ENCODE assay signal across 9 cellular contexts in the genomic region with DNA sequence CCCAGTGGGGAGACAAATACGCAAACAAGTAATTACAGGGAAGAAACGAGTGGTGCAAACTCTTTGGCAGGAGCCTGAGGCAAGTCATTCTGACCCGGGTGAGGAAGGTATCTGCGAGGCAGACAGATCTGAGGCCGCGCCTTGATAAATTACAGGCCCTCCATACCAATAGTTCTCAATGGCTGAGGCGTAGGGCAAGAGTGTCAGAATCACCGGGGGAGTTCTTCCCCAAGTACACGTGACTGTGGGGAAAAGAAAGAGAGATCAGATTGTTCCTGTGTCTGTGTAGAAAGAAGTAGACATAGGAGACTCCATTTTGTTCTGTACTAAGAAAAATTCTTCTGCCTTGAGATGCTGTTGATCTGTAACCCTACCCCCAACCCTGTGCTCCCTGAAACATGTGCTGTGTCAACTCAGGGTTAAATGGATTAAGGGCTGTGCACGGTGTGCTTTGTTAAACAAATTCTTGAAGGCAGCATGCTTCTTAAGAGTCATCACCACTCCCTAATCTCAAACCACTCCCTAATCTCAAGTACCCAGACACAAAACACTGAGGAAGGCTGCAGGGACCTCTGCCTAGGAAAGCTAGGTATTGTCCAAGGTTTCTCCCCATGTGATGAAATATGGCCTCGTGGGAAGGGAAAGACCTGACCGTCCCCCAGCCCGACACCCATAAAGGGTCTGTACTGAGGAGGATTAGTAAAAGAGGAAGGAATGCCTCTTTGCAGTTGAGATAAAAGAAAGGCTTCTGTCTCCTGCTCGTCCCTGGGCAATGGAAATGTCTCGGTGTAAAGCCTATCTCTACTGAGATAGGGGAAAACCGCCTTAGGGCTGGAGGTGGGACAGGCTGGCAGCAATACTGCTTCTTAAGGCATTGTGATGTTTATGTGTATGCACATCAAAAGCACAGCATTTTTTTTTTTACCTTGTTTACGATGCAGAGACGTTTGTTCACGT. TPM values are rescaled to one million over a fixed set of nuclear protein-coding genes. Genes with fewer than 3 reads are reported as not detected.
A peak's percentile ranks its signal among the peaks of the same experiment; 100 is the strongest.
DNase-seq lines count a peak whose midpoint lies in the region; ATAC-seq and TF ChIP-seq lines count a peak whose summit lies in the region.
"Not testable (repeated sequence)": the region's sequence is repeated elsewhere in the genome, so short reads cannot be mapped to it uniquely, and the experiment has no call there.
"Had no signal": no experiment of that assay in that cellular context is flagged by ENCODE, and none has a peak within 500 bp of the region (broad histone marks: within the 10 kb centered on the region; RNA-seq: fewer than 3 reads in every experiment).

No MANE protein-coding gene starts in this region.

- H3K27ac ChIP-seq in BLaER1: not testable (repeated sequence)
- H3K27ac ChIP-seq in HUES6 (ENCODE audit: low read depth, low read length) (peak overlapping the region; percentile 72; the same call in 1 of the 2 replicates), Panc1 (ENCODE audit: low read length) (peak overlapping the region; percentile 60), caudate nucleus (ENCODE audit: low read depth, low read length) (peak overlapping the region; percentile 75), right atrium auricular region (peak overlapping the region; percentile 77 to 87)

- not testable (repeated sequence) for H3K27me3 Mint-ChIP-seq in activated CD8-positive, alpha-beta memory T cell treated with anti-CD3 and anti-CD28 coated beads, Interleukin-2, amount 10 ng/mL, durations not matched to agents 7 days and 5 days; natural killer cell (ENCODE audit: low read depth in 2 of 2)
- H3K27me3 Mint-ChIP-seq in stimulated activated memory B cell treated with anti-CD40 and anti-IgM and Interleukin-4, amounts not matched to agents 10 μg/mL and 1 μg/mL and 100 μg/mL, for 72 hours: peaks cover 10% of the 10 kb centered on the region

- H3K4me2 ChIP-seq in BLaER1: peak overlapping the region; percentile 93

- H3K4me1 ChIP-seq in BLaER1 (peaks cover 33% of the 10 kb centered on the region), HUES6 (ENCODE audit: control insufficient read depth, insufficient read depth, low read length) (peaks cover 18% of the 10 kb centered on the region), right atrium auricular region (peaks cover 0 to 15% of the 10 kb centered on the region in 2 donors)
- not testable (repeated sequence) for H3K4me1 ChIP-seq in Panc1 (ENCODE audit: control insufficient read depth, insufficient read depth, low read length)

- H3K27me3 ChIP-seq in BLaER1; HUES6 (ENCODE audit: control insufficient read depth, insufficient read depth, low read length); Panc1 (ENCODE audit: control insufficient read depth, insufficient read depth, low read length); right atrium auricular region: not testable (repeated sequence)

- peak overlapping the region; percentile 88 for H3K4me3 Mint-ChIP-seq in activated CD8-positive, alpha-beta memory T cell treated with anti-CD3 and anti-CD28 coated beads, Interleukin-2, amount 10 ng/mL, durations not matched to agents 7 days and 5 days
- peak overlapping the region; percentile 95 for H3K4me3 Mint-ChIP-seq in natural killer cell
- H3K4me3 Mint-ChIP-seq in stimulated activated memory B cell treated with anti-CD40 and anti-IgM and Interleukin-4, amounts not matched to agents 10 μg/mL and 1 μg/mL and 100 μg/mL, for 72 hours: peak overlapping the region; percentile 96

- H3K27ac Mint-ChIP-seq in activated CD8-positive, alpha-beta memory T cell treated with anti-CD3 and anti-CD28 coated beads, Interleukin-2, amount 10 ng/mL, durations not matched to agents 7 days and 5 days: peak overlapping the region; percentile 95
- peak overlapping the region; percentile 96 to 97 for H3K27ac Mint-ChIP-seq in natural killer cell
- H3K27ac Mint-ChIP-seq in stimulated activated memory B cell treated with anti-CD40 and anti-IgM and Interleukin-4, amounts not matched to agents 10 μg/mL and 1 μg/mL and 100 μg/mL, for 72 hours: peak overlapping the region; percentile 86

- H3K9me3 ChIP-seq in BLaER1; HUES6 (ENCODE audit: control insufficient read depth, insufficient read depth, low read depth, low read length); Panc1 (ENCODE audit: control insufficient read depth, insufficient read depth, low read depth, low read length); right atrium auricular region: not testable (repeated sequence)

- CTCF ChIA-PET in Panc1 (lab: Charles Lee): interaction anchor here (1.1 to 1.5 kb wide), 3 partner anchors 9 to 84 kb away, joined by 3 to 7 read pairs (median 5); no protein-coding TSS in a partner anchor
- CTCF ChIA-PET in activated CD8-positive, alpha-beta memory T cell treated with anti-CD3 and anti-CD28 coated beads, Interleukin-2, amount 10 ng/mL, durations not matched to agents 7 days and 5 days (lab: Charles Lee): interaction anchor here (0.9 to 7.2 kb wide), 9 partner anchors 9 to 149 kb away, joined by 3 to 66 read pairs (median 7); partner anchors contain the start of gene TMUB1

- not testable (repeated sequence) for H4K20me1 ChIP-seq in BLaER1

- H3K9ac ChIP-seq in BLaER1: not testable (repeated sequence)
- H3K9ac ChIP-seq in HUES6 (ENCODE audit: low read length): peak overlapping the region; percentile 74

- not testable (repeated sequence) for H3K4me3 ChIP-seq in BLaER1
- H3K4me3 ChIP-seq in HUES6 (ENCODE audit: low read depth, low read length) (peak overlapping the region; percentile 64), Panc1 (ENCODE audit: low read depth in 2 of 2, low read length in 2 of 2) (peak overlapping the region; percentile 73 to 79; a peak in 3 of 4 replicates), right atrium auricular region (peak overlapping the region in 1 of 2 donors; percentile 57)

- H3K36me3 Mint-ChIP-seq in activated CD8-positive, alpha-beta memory T cell treated with anti-CD3 and anti-CD28 coated beads, Interleukin-2, amount 10 ng/mL, durations not matched to agents 7 days and 5 days; natural killer cell; stimulated activated memory B cell treated with anti-CD40 and anti-IgM and Interleukin-4, amounts not matched to agents 10 μg/mL and 1 μg/mL and 100 μg/mL, for 72 hours: not testable (repeated sequence)

- POLR2A ChIA-PET in Panc1 (lab: Charles Lee): not testable (repeated sequence)

- intact Hi-C loops in Panc1 (cut with micrococcal nuclease; ENCODE audit: unreplicated experiment); natural killer cell (cut with micrococcal nuclease): not testable (repeated sequence)

- H3K36me3 ChIP-seq in BLaER1: 0 out of 2 replicates have a peak, but pooled peaks cover 10% of the 10 kb centered on the region
- H3K36me3 ChIP-seq in HUES6 (ENCODE audit: control insufficient read depth, insufficient read depth, low read length); Panc1 (ENCODE audit: control insufficient read depth, insufficient read depth, low read length); right atrium auricular region: not testable (repeated sequence)

- H3K9me3 Mint-ChIP-seq in activated CD8-positive, alpha-beta memory T cell treated with anti-CD3 and anti-CD28 coated beads, Interleukin-2, amount 10 ng/mL, durations not matched to agents 7 days and 5 days (ENCODE audit: low read depth); natural killer cell; stimulated activated memory B cell treated with anti-CD40 and anti-IgM and Interleukin-4, amounts not matched to agents 10 μg/mL and 1 μg/mL and 100 μg/mL, for 72 hours: not testable (repeated sequence)

- BruUV-seq in Panc1 (replicated peaks; lab: Mats Ljungman, UMichigan): not testable (repeated sequence)

- H3K4me1 Mint-ChIP-seq in activated CD8-positive, alpha-beta memory T cell treated with anti-CD3 and anti-CD28 coated beads, Interleukin-2, amount 10 ng/mL, durations not matched to agents 7 days and 5 days: peaks cover 20% of the 10 kb centered on the region
- H3K4me1 Mint-ChIP-seq in natural killer cell: peaks cover 15 to 16% of the 10 kb centered on the region in 2 donors
- peaks cover 22% of the 10 kb centered on the region for H3K4me1 Mint-ChIP-seq in stimulated activated memory B cell treated with anti-CD40 and anti-IgM and Interleukin-4, amounts not matched to agents 10 μg/mL and 1 μg/mL and 100 μg/mL, for 72 hours

- DNase-seq in Panc1 (ENCODE audit: low read depth, low spot score); activated CD8-positive, alpha-beta memory T cell treated with anti-CD3 and anti-CD28 coated beads, Interleukin-2, amount 10 ng/mL, durations not matched to agents 7 days and 5 days; caudate nucleus (lab: John Stamatoyannopoulos, UW); right atrium auricular region (ENCODE audit: low spot score); natural killer cell: not testable (repeated sequence)

- in situ Hi-C loops in Panc1 (cut with HindIII; ENCODE audit: low pct_unique_long_range_greater_than_20kb, low sequenced_read_pairs): not testable (repeated sequence)

- not testable (repeated sequence) for ATAC-seq in Panc1; activated CD8-positive, alpha-beta memory T cell treated with anti-CD3 and anti-CD28 coated beads, Interleukin-2, amount 10 ng/mL, durations not matched to agents 7 days and 5 days; natural killer cell; stimulated activated memory B cell treated with anti-CD40 and anti-IgM and Interleukin-4, amounts not matched to agents 10 μg/mL and 1 μg/mL and 100 μg/mL, for 72 hours

- TF ChIP-seq CTCF in Panc1 (IDR thresholded peaks at IDR 0.05); right atrium auricular region (IDR thresholded peaks at IDR 0.05); natural killer cell (IDR thresholded peaks at IDR 0.05): not testable (repeated sequence)

RNA-seq across cellular contexts. Expression of gene ABCB8, which starts 1.2 kb away (rescaled TPM):
- total RNA-seq in Panc1 (2021; ENCODE audit: unreplicated experiment) (49.8 TPM), right atrium auricular region (10 to 100 TPM; 11.9 to 20.6 TPM), natural killer cell (10 to 100 TPM; 50.6 to 60.5 (median 53.7) TPM)
- polyA plus RNA-seq in Panc1 (2012; ENCODE audit: insufficient read length): 52.3 TPM
- total RNA-seq in activated CD8-positive, alpha-beta memory T cell treated with anti-CD3 and anti-CD28 coated beads, Interleukin-2, amount 10 ng/mL, durations not matched to agents 7 days and 5 days: 10 to 100 TPM; 50.3 to 52.4 TPM

RNA-seq across cellular contexts. Expression of gene ATG9B, which starts 2.8 kb away (rescaled TPM):
- total RNA-seq in Panc1 (2021; ENCODE audit: unreplicated experiment) (0.98 TPM), right atrium auricular region (not detected), natural killer cell (1 to 10 TPM; 4.4 to 4.6 (median 4.5) TPM)
- 1.6 TPM for polyA plus RNA-seq in Panc1 (2012; ENCODE audit: insufficient read length)
- total RNA-seq in activated CD8-positive, alpha-beta memory T cell treated with anti-CD3 and anti-CD28 coated beads, Interleukin-2, amount 10 ng/mL, durations not matched to agents 7 days and 5 days: 1 to 10 TPM; 2.3 to 3.4 TPM
- total RNA-seq: liver had no signal

RNA-seq across cellular contexts. Expression of gene ASIC3, which starts 21.3 kb away (rescaled TPM):
- total RNA-seq in Panc1 (2021; ENCODE audit: unreplicated experiment) (1.3 TPM), right atrium auricular region (1 to 10 TPM; 1.1 to 1.2 TPM), natural killer cell (1 to 10 TPM; 5.7 to 7.9 (median 5.9) TPM)
- polyA plus RNA-seq in Panc1 (2012; ENCODE audit: insufficient read length): 1.7 TPM
- 1 to 10 TPM; 3.9 to 5.3 TPM for total RNA-seq in activated CD8-positive, alpha-beta memory T cell treated with anti-CD3 and anti-CD28 coated beads, Interleukin-2, amount 10 ng/mL, durations not matched to agents 7 days and 5 days

RNA-seq across cellular contexts. Expression of gene CDK5, which starts 30.6 kb away (rescaled TPM):
- total RNA-seq in Panc1 (2021; ENCODE audit: unreplicated experiment): 25.6 TPM
- polyA plus RNA-seq in Panc1 (2012; ENCODE audit: insufficient read length): 42.6 TPM
- 10 to 100 TPM; 18.1 to 24.4 TPM for total RNA-seq in activated CD8-positive, alpha-beta memory T cell treated with anti-CD3 and anti-CD28 coated beads, Interleukin-2, amount 10 ng/mL, durations not matched to agents 7 days and 5 days
- 1 to 10 TPM; 4.4 to 4.9 TPM for total RNA-seq in right atrium auricular region
- 1 to 10 TPM; 6.2 to 8.0 (median 6.6) TPM for total RNA-seq in natural killer cell

RNA-seq across cellular contexts. Expression of gene SLC4A2, which starts 32.3 kb away (rescaled TPM):
- 580 TPM for total RNA-seq in Panc1 (2021; ENCODE audit: unreplicated experiment)
- polyA plus RNA-seq in Panc1 (2012; ENCODE audit: insufficient read length): 737 TPM
- 100 to 1,000 TPM; 114 to 121 TPM for total RNA-seq in activated CD8-positive, alpha-beta memory T cell treated with anti-CD3 and anti-CD28 coated beads, Interleukin-2, amount 10 ng/mL, durations not matched to agents 7 days and 5 days
- 100 to 1,000 TPM in 1 of 2 donors, 10 to 100 TPM in 1; 55.3 to 114 TPM for total RNA-seq in right atrium auricular region
- 10 to 100 TPM; 60.4 to 87.3 (median 66.1) TPM for total RNA-seq in natural killer cell
